In the genomic region with DNA sequence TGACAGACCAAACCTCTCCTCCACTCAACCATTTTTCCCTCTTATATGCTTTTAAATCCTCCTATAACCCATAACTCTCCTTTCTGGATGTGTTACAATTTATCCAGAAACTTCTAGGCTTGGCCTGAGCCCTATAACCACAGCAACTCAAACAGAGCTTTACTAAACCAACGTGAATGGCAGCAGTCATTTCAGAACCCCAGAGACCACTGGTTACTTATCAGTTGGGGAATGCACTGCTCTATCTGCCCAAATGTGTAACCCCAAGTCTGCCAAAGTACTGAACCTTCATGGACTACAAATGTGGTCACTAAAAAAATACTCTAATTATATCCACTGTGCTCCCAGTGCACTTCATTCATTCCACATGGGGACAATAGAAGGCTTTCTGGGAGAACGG, we compare ENCODE assay signal across 13 cellular contexts.
"Had no signal": no experiment of that assay in that cellular context is flagged by ENCODE, and none has a peak within 500 bp of the region (broad histone marks: within the 10 kb centered on the region; RNA-seq: fewer than 3 reads in every experiment).

No MANE protein-coding gene starts in this region.

- DNase-seq: brain microvascular endothelial cell; gastrocnemius medialis; heart right ventricle; islet precursor cell; left lung; sigmoid colon; stimulated activated CD4-positive, alpha-beta T cell treated with anti-CD3 and anti-CD28 coated beads, Interleukin-12 subunit alpha, Interleukin-12 subunit beta, amount 100 ng/mL, for 4 hours; T-helper 9 cell; thyroid gland had no signal

- H3K4me3 ChIP-seq: gastrocnemius medialis, heart right ventricle, left lung, sigmoid colon, SJSA1, thyroid gland had no signal

- ATAC-seq: activated naive CD4-positive, alpha-beta T cell treated with anti-CD3 and anti-CD28 coated beads, Interleukin-2, amount 50 U/mL, for 72 hours; gastrocnemius medialis; heart right ventricle; left lung had no signal

- H3K27me3 ChIP-seq: brain microvascular endothelial cell, gastrocnemius medialis, heart right ventricle, left lung, sigmoid colon, SJSA1, thyroid gland had no signal

- H3K4me3 Mint-ChIP-seq: memory B cell, nephron had no signal

- H3K27ac Mint-ChIP-seq: memory B cell, nephron had no signal

- H3K27me3 Mint-ChIP-seq: memory B cell had no signal

- H3K4me1 ChIP-seq: gastrocnemius medialis, left lung, sigmoid colon, SJSA1, thyroid gland had no signal

- H3K9me3 ChIP-seq: gastrocnemius medialis, heart right ventricle, left lung, sigmoid colon, SJSA1, thyroid gland had no signal

- H3K4me1 Mint-ChIP-seq: memory B cell, nephron had no signal

- H3K9me3 Mint-ChIP-seq: activated naive CD4-positive, alpha-beta T cell treated with anti-CD3 and anti-CD28 coated beads, Interleukin-2, amount 50 U/mL, for 72 hours; memory B cell; nephron had no signal
